ENCODE assay signal across 1 cellular context in genomic region chr5:152004095-152004494, GRCh38.
TF ChIP-seq lines count a peak whose summit lies in the region.

No MANE protein-coding gene starts in this region.

TF ChIP-seq in IMR-90, 13 proteins besides CTCF, POLR2A, EP300 and RAD21 (continued from another document):
- no peak for TF ChIP-seq BHLHE40 (IDR thresholded peaks at IDR 0.05; ENCODE audit: low read depth, low read length)
- TF ChIP-seq FOS (IDR thresholded peaks at IDR 0.05; ENCODE audit: low read depth, low read length) = no peak
- TF ChIP-seq SMC3 (IDR thresholded peaks at IDR 0.05; ENCODE audit: low read depth, low read length) = no peak
- TF ChIP-seq NFE2L2 (IDR thresholded peaks at IDR 0.05; ENCODE audit: low read depth, low read length) = no peak
- TF ChIP-seq CHD1 (IDR thresholded peaks at IDR 0.05; ENCODE audit: low read depth, low read length) = no peak
- no peak for TF ChIP-seq ELK1 (IDR thresholded peaks at IDR 0.05; ENCODE audit: borderline replicate concordance, low read depth, low read length)
- TF ChIP-seq MAZ (IDR thresholded peaks at IDR 0.05; ENCODE audit: borderline replicate concordance, low read depth, low read length) = no peak
- TF ChIP-seq RCOR1 (IDR thresholded peaks at IDR 0.05; ENCODE audit: insufficient replicate concordance, low read length) = no peak
